In the genomic region with DNA sequence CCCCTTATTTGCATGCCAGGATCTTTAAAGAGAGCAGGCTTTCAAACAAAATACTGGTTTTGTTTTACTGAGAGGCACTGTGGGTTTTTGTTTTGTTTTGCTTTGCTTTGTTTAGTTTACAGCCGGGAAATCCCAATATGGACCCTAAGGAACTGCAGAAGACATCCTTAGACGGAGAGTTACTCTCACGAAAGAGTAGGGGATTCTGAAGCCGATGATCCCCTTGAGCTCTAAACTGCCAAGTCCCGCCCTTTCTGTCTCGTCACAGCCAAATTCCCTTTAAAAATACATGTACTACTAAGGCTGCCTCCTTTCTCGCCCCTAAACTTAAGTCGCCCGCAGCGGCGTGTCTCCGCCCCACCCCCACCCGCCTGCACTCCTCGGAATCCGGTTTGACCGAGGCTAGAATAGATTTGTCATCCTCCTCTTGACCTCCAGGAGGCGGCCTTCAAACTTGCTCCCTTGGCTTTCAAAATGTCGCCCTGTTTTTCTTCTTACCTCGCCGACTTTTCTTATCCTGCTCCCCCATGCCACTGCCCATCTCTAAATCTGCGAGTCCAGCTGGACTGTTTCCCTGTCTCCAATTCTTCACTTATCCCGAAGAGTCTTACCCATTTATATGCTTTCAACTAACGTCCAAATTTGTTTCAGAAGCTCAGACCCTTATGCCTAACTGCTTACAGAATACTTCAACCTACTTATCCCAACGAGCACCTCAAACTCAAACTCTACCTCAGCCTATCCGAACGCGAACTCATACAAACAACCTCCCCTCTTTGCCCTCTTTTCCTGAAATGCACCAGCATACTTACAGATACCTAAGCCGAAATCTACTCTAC, we compare ENCODE assay signal across 8 cellular contexts. TPM values are rescaled to one million over a fixed set of nuclear protein-coding genes. Genes with fewer than 3 reads are reported as not detected.
DNase-seq lines count a peak whose midpoint lies in the region; ATAC-seq and TF ChIP-seq lines count a peak whose summit lies in the region.

No MANE protein-coding gene starts in this region.

- H3K4me2 ChIP-seq in SK-N-SH, result peak overlapping the region; percentile 80

- H3K79me2 ChIP-seq in SK-N-SH (ENCODE audit: insufficient read depth), result peaks cover 23% of the 10 kb centered on the region

- TF ChIP-seq EP300 in SK-N-SH (IDR thresholded peaks at IDR 0.05; ENCODE audit: borderline replicate concordance in 1 of 2, low read depth in 1 of 2, low read length in 1 of 2), result peak in 1 of 2 experiments; percentile 54; a peak in 2 of 4 replicates

- H3K4me3 ChIP-seq in HEK293 (ENCODE audit: low read depth, low read length) (peak overlapping the region; percentile 64), SK-N-SH (ENCODE audit: low read depth in 2 of 2, low read length in 1 of 2) (peak overlapping the region; percentile 73 to 80), heart left ventricle (peak overlapping the region; percentile 34 to 86 (median 67)), upper lobe of right lung (peak overlapping the region; percentile 64)

- H3K4me1 Mint-ChIP-seq in activated naive CD8-positive, alpha-beta T cell treated with anti-CD3 and anti-CD28 coated beads for 36 hours, result peaks cover 3% of the 10 kb centered on the region

- H3K9me3 Mint-ChIP-seq in activated naive CD8-positive, alpha-beta T cell treated with anti-CD3 and anti-CD28 coated beads for 36 hours, result peaks cover 2% of the 10 kb centered on the region

- H3K9me3 ChIP-seq in HEK293 (ENCODE audit: control insufficient read depth, insufficient read depth, low read depth, low read length) (no peaks in the 10 kb centered on the region), SK-N-SH (no peaks in the 10 kb centered on the region), heart left ventricle (no peaks in the 10 kb centered on the region), upper lobe of right lung (no peaks in the 10 kb centered on the region)

- peak; percentile 98 for DNase-seq in ELF-1 (ENCODE audit: low read depth, low spot score)
- peak; percentile 72 for DNase-seq in NCI-H1048 (lab: John Stamatoyannopoulos, UW)
- DNase-seq in SK-N-SH, result peak; percentile 75
- DNase-seq in activated naive CD8-positive, alpha-beta T cell treated with anti-CD3 and anti-CD28 coated beads for 36 hours, result peak; percentile 75
- DNase-seq in heart left ventricle, result peak; percentile 79 to 86 (median 84)
- peak in 9 of 10 donors; percentile 31 to 88 (median 61) for DNase-seq in posterior cingulate gyrus
- DNase-seq in upper lobe of right lung, result peak; percentile 90

- POLR2A ChIA-PET in HEK293 (lab: Yijun Ruan, JAX), result interaction anchor here (0.6 to 4.0 kb wide), 22 partner anchors 8 to 476 kb away, joined by 3 to 48 read pairs (median 6); partner anchors contain the start of genes BOLA1, MTMR11, OTUD7B and RPRD2
- POLR2A ChIA-PET in SK-N-SH (lab: Yijun Ruan, JAX), result interaction anchor here (0.6 to 4.4 kb wide), 25 partner anchors 11 to 299 kb away, joined by 3 to 34 read pairs (median 7); partner anchors contain the start of genes BOLA1, OTUD7B, SF3B4 and SV2A

- peaks cover 43% of the 10 kb centered on the region for H3F3A ChIP-seq in SK-N-SH (replicated peaks; ENCODE audit: insufficient read depth)

- CTCF ChIA-PET in HEK293 (lab: Yijun Ruan, JAX), result interaction anchor here (0.6 to 2.4 kb wide), 12 partner anchors 14 to 299 kb away, joined by 3 to 14 read pairs (median 4); partner anchors contain the start of gene OTUD7B
- CTCF ChIA-PET in SK-N-SH (lab: Yijun Ruan, JAX), result interaction anchor here (0.6 to 3.6 kb wide), 26 partner anchors 8 to 302 kb away, joined by 3 to 33 read pairs (median 4); partner anchors contain the start of genes BOLA1, SF3B4 and VPS45

- TF ChIP-seq POLR2A in heart left ventricle (IDR thresholded peaks at IDR 0.05), result peak; percentile 93 to 94

- no peaks in the 10 kb centered on the region for H3K27me3 Mint-ChIP-seq in activated naive CD8-positive, alpha-beta T cell treated with anti-CD3 and anti-CD28 coated beads for 36 hours

- H2AFZ ChIP-seq in SK-N-SH (ENCODE audit: low read depth), result peak overlapping the region; percentile 88

- no peaks in the 10 kb centered on the region for H3K27me3 ChIP-seq in SK-N-SH (ENCODE audit: insufficient read depth)
- no peaks in the 10 kb centered on the region for H3K27me3 ChIP-seq in heart left ventricle
- H3K27me3 ChIP-seq in upper lobe of right lung, result no peaks in the 10 kb centered on the region

- TF ChIP-seq CTCF in HEK293 (tag by site-specific recombination; IDR thresholded peaks at IDR 0.05) (peak; percentile 90), SK-N-SH (IDR thresholded peaks at IDR 0.05) (peak; percentile 72), heart left ventricle (IDR thresholded peaks at IDR 0.05) (peak in 11 of 12 donors; percentile 43 to 74 (median 62)), upper lobe of right lung (IDR thresholded peaks at IDR 0.05) (peak; percentile 46)

- peak; percentile 64 for TF ChIP-seq RAD21 in SK-N-SH (IDR thresholded peaks at IDR 0.05; ENCODE audit: low read length)

- intact Hi-C loops in heart left ventricle (cut with DNase I), result loop anchor here in 5 of 10 donors (1.0 to 2.0 kb wide), 3 partner anchors 38 to 51 kb away; partner anchors contain the start of gene SF3B4 (in 3 of the 5)
- intact Hi-C loops in posterior cingulate gyrus (cut with DNase I), result no loop called here
- intact Hi-C loops in upper lobe of right lung (cut with DNase I), result no loop called here

- no peaks in the 10 kb centered on the region for H3K9me2 ChIP-seq in SK-N-SH

- WGBS in SK-N-SH (ENCODE audit: low lambda C conversion rate), result under 1% methylated on average over 28 of the region's 28 CpGs
- 2 to 4% (median 3%) methylated on average over 28 of the region's 28 CpGs for WGBS in heart left ventricle, 4 donors

- H3K36me3 ChIP-seq in HEK293 (ENCODE audit: control insufficient read depth in 2 of 2, insufficient read depth in 1 of 2, low read length in 2 of 2), result no peaks in the 10 kb centered on the region
- H3K36me3 ChIP-seq in SK-N-SH (replicated peaks in 1 of 2; ENCODE audit: control insufficient read depth in 1 of 2, insufficient read depth in 2 of 2, low read length in 1 of 2), result no peaks in the 10 kb centered on the region
- H3K36me3 ChIP-seq in heart left ventricle, result no peaks in the 10 kb centered on the region
- no peaks in the 10 kb centered on the region for H3K36me3 ChIP-seq in upper lobe of right lung

- H3K4me1 ChIP-seq in HEK293 (ENCODE audit: control insufficient read depth, insufficient read depth, low read length) (0 out of 2 replicates have a peak, but pooled peaks cover 2% of the 10 kb centered on the region), SK-N-SH (ENCODE audit: control insufficient read depth in 1 of 2, insufficient read depth in 2 of 2, low read depth in 1 of 2, low read length in 1 of 2) (peaks cover 8 to 19% of the 10 kb centered on the region in 2 experiments; a peak in 3 of 4 replicates), heart left ventricle (peaks cover 0 to 25% (median 18%) of the 10 kb centered on the region in 12 donors), upper lobe of right lung (peaks cover 18% of the 10 kb centered on the region)

- H3K9ac ChIP-seq in SK-N-SH, result peak overlapping the region; percentile 79

- ATAC-seq in heart left ventricle, result peak; percentile 29 to 38 (median 34)
- peak; percentile 59 for ATAC-seq in upper lobe of right lung

- H3K27ac Mint-ChIP-seq in activated naive CD8-positive, alpha-beta T cell treated with anti-CD3 and anti-CD28 coated beads for 36 hours, result no peak overlapping the region

- no peaks in the 10 kb centered on the region for H3K36me3 Mint-ChIP-seq in activated naive CD8-positive, alpha-beta T cell treated with anti-CD3 and anti-CD28 coated beads for 36 hours

- H3K27ac ChIP-seq in HEK293 (ENCODE audit: extremely low read depth, low read depth, low read length), result peak overlapping the region; percentile 72
- peak overlapping the region; percentile 98 to 100 for H3K27ac ChIP-seq in SK-N-SH (ENCODE audit: low read depth in 2 of 2, low read length in 1 of 2)
- H3K27ac ChIP-seq in heart left ventricle, result peak overlapping the region; percentile 87 to 100 (median 96)
- H3K27ac ChIP-seq in upper lobe of right lung, result peak overlapping the region; percentile 100

- no peak overlapping the region for H3K4me3 Mint-ChIP-seq in activated naive CD8-positive, alpha-beta T cell treated with anti-CD3 and anti-CD28 coated beads for 36 hours

- peaks cover 20% of the 10 kb centered on the region; the same call in 1 of the 2 replicates for H4K20me1 ChIP-seq in SK-N-SH (ENCODE audit: insufficient read depth)

TF ChIP-seq in HEK293, 187 proteins besides CTCF, POLR2A, EP300 and RAD21 (continues in another document):
- no peak for TF ChIP-seq ZNF169 (tag by site-specific recombination; IDR thresholded peaks at IDR 0.05)

TF ChIP-seq in SK-N-SH, 30 proteins besides CTCF, POLR2A, EP300 and RAD21 (continues in another document):
- TF ChIP-seq RXRA (IDR thresholded peaks at IDR 0.05; ENCODE audit: borderline replicate concordance, low read depth), result peak; percentile 36; the same call in 1 of the 2 replicates

RNA-seq across cellular contexts. Expression of gene BOLA1, which starts 11.0 kb away (rescaled TPM):
- polyA plus RNA-seq in SK-N-SH (2012; rRNA removed) (19.9 and 24.6 TPM in 2 replicates), heart left ventricle (10 to 100 TPM; 16.2 to 40.7 TPM)
- 15.0 and 19.3 TPM in 2 replicates for polyA plus RNA-seq in SK-N-SH (2012; cell fraction: cytosol; rRNA removed)
- polyA plus RNA-seq in SK-N-SH (2012; cell fraction: nucleus; rRNA removed), result 25.0 and 36.1 TPM in 2 replicates
- 10 to 100 TPM; 20.6 to 22.6 TPM for total RNA-seq in activated naive CD8-positive, alpha-beta T cell treated with anti-CD3 and anti-CD28 coated beads for 36 hours
- total RNA-seq in heart left ventricle (10 to 100 TPM; 12.5 to 39.4 (median 14.0) TPM), upper lobe of right lung (16.5 TPM)

RNA-seq across cellular contexts. Expression of gene SV2A, which starts 29.3 kb away (rescaled TPM):
- 22.7 and 27.6 TPM in 2 replicates for polyA plus RNA-seq in SK-N-SH (2012; rRNA removed)
- polyA plus RNA-seq in SK-N-SH (2012; cell fraction: cytosol; rRNA removed), result 13.9 and 19.5 TPM in 2 replicates
- polyA plus RNA-seq in SK-N-SH (2012; cell fraction: nucleus; rRNA removed), result 30.3 and 31.6 TPM in 2 replicates
- total RNA-seq in activated naive CD8-positive, alpha-beta T cell treated with anti-CD3 and anti-CD28 coated beads for 36 hours, result 10 to 100 TPM; 12.5 to 12.8 TPM
- total RNA-seq in heart left ventricle, result 1 to 10 TPM in 1 of 9 donors, under 1 TPM in 8; 0.20 to 1.4 (median 0.43) TPM
- under 1 TPM; 0.30 to 0.32 TPM for polyA plus RNA-seq in heart left ventricle
- 1.7 TPM for total RNA-seq in upper lobe of right lung

RNA-seq across cellular contexts. Expression of gene SF3B4, which starts 39.2 kb away (rescaled TPM):
- 42.4 and 54.3 TPM in 2 replicates for polyA plus RNA-seq in SK-N-SH (2012; rRNA removed)
- polyA plus RNA-seq in SK-N-SH (2012; cell fraction: cytosol; rRNA removed), result 42.6 and 50.4 TPM in 2 replicates
- 28.0 and 48.4 TPM in 2 replicates for polyA plus RNA-seq in SK-N-SH (2012; cell fraction: nucleus; rRNA removed)
- total RNA-seq in activated naive CD8-positive, alpha-beta T cell treated with anti-CD3 and anti-CD28 coated beads for 36 hours, result 100 to 1,000 TPM; 111 to 112 TPM
- total RNA-seq in heart left ventricle, result 10 to 100 TPM; 10.2 to 32.7 (median 23.7) TPM
- 10 to 100 TPM; 13.1 to 21.3 TPM for polyA plus RNA-seq in heart left ventricle
- total RNA-seq in upper lobe of right lung, result 44.5 TPM

RNA-seq across cellular contexts. Expression of gene MTMR11, which starts 48.3 kb away (rescaled TPM):
- 9.4 and 12.4 TPM in 2 replicates for polyA plus RNA-seq in SK-N-SH (2012; rRNA removed)
- 3.8 and 5.1 TPM in 2 replicates for polyA plus RNA-seq in SK-N-SH (2012; cell fraction: cytosol; rRNA removed)
- 43.1 and 63.4 TPM in 2 replicates for polyA plus RNA-seq in SK-N-SH (2012; cell fraction: nucleus; rRNA removed)
- 1 to 10 TPM in 1 of 2 experiments, under 1 TPM in 1; 0.94 to 1.8 TPM for total RNA-seq in activated naive CD8-positive, alpha-beta T cell treated with anti-CD3 and anti-CD28 coated beads for 36 hours
- 1 to 10 TPM; 1.9 to 4.5 (median 2.6) TPM for total RNA-seq in heart left ventricle
- polyA plus RNA-seq in heart left ventricle, result 1 to 10 TPM; 1.6 TPM
- total RNA-seq in upper lobe of right lung, result 17.1 TPM

Comparison
In these comparisons a context has a peak if more than half of its experiments do, and no peak if none do; other contexts are left out.
1. Peak in every context shown above with its lines: DNase-seq, ATAC-seq, H3K4me3 ChIP-seq and H3K27ac ChIP-seq.